Comparison of ENCODE assay signal across 6 cellular contexts in the genomic region with DNA sequence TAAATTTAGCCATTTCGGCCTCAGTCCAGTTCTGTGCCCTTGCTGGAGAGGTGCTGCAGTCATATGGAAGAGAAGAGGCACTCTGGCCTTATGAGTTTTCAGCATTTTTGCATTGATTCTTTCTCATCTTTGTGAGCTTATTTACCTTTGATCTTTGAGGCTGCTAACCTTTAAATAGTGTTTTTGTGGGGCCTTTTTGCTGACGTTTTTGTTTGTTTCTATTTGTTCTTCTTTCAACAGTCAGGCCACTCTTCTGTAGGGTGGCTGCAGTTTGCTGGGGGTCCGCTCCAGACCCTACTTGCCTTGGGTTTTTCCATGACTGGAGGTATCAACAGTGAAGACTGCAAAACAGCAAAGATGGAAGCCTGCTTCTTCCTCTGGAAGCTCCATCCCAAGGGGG.
"Had no signal": no experiment of that assay in that cellular context is flagged by ENCODE, and none has a peak within 500 bp of the region (broad histone marks: within the 10 kb centered on the region; RNA-seq: fewer than 3 reads in every experiment).

No MANE protein-coding gene starts in this region.

- FAIRE-seq: HTR-8/SVneo, K562 had no signal

- H3K4me3 ChIP-seq: K562 had no signal

- H3K9ac ChIP-seq: KMS-11 had no signal

- H3K4me2 ChIP-seq: KMS-11 had no signal

- H3K27ac ChIP-seq: HL-60, KMS-11 had no signal

- ATAC-seq: K562 had no signal

- DNase-seq: KBM-7, KG1 had no signal
